Comparison of ENCODE assay signal across 19 cellular contexts in genomic region chrX:132564026-132564425, GRCh38.
"Had no signal": no experiment of that assay in that cellular context is flagged by ENCODE, and none has a peak within 500 bp of the region (broad histone marks: within the 10 kb centered on the region; RNA-seq: fewer than 3 reads in every experiment).

No MANE protein-coding gene starts in this region.

- H3K4me1 Mint-ChIP-seq: activated CD4-positive, alpha-beta T cell treated with anti-CD3 and anti-CD28 coated beads, Interleukin-2, amount 10 ng/mL, durations not matched to agents 24 days and 14 days; activated naive CD8-positive, alpha-beta T cell treated with anti-CD3 and anti-CD28 coated beads, Interleukin-2, amount 50 U/mL, for 24 hours; naive thymus-derived CD8-positive, alpha-beta T cell had no signal

- H3K9me3 Mint-ChIP-seq: activated CD4-positive, alpha-beta T cell treated with anti-CD3 and anti-CD28 coated beads, Interleukin-2, amount 10 ng/mL, durations not matched to agents 24 days and 14 days; activated naive CD8-positive, alpha-beta T cell treated with anti-CD3 and anti-CD28 coated beads, Interleukin-2, amount 50 U/mL, for 24 hours; naive thymus-derived CD8-positive, alpha-beta T cell; stimulated activated naive B cell treated with anti-CD40 and anti-IgM and Interleukin-4, amounts not matched to agents 10 μg/mL and 1 μg/mL and 100 μg/mL, for 72 hours; T-helper 1 cell treated with Interleukin-12 subunit alpha and Interleukin-12 subunit beta and Interleukin-4 antibody, amounts not matched to agents 30 μg/mL and 1 μg/mL, for 36 hours had no signal

- H3K36me3 Mint-ChIP-seq: naive thymus-derived CD8-positive, alpha-beta T cell had no signal

- DNase-seq: activated CD4-positive, alpha-beta T cell treated with anti-CD3 and anti-CD28 coated beads, Interleukin-2, amount 10 ng/mL, durations not matched to agents 24 days and 14 days; activated naive CD4-positive, alpha-beta T cell treated with Interleukin-2 at 50 U/mL for 16 hours; activated naive CD8-positive, alpha-beta T cell treated with anti-CD3 and anti-CD28 coated beads, Interleukin-2, amount 50 U/mL, for 24 hours; caudate nucleus; colonic mucosa; effector CD4-positive, alpha-beta T cell; hypothalamus; left cardiac atrium; mucosa of descending colon; naive thymus-derived CD8-positive, alpha-beta T cell; posterior cingulate gyrus; spleen; stimulated activated CD4-positive, alpha-beta T cell treated with anti-CD3 and anti-CD28 coated beads, Interleukin-1b, Interleukin-23, amount 100 ng/mL, for 48 hours; stimulated activated naive B cell treated with anti-CD40 and anti-IgM and Interleukin-4, amounts not matched to agents 10 μg/mL and 1 μg/mL and 100 μg/mL, for 72 hours; substantia nigra; transverse colon had no signal

- H3K27me3 ChIP-seq: colonic mucosa, transverse colon had no signal

- H3K4me3 ChIP-seq: colonic mucosa, lung, mucosa of descending colon, spleen, transverse colon had no signal

- H3K36me3 ChIP-seq: colonic mucosa, spleen, transverse colon had no signal

- H3K27ac ChIP-seq: colonic mucosa, spleen, transverse colon had no signal

- H3K27ac Mint-ChIP-seq: activated CD4-positive, alpha-beta T cell treated with anti-CD3 and anti-CD28 coated beads, Interleukin-2, amount 10 ng/mL, durations not matched to agents 24 days and 14 days; activated naive CD8-positive, alpha-beta T cell treated with anti-CD3 and anti-CD28 coated beads, Interleukin-2, amount 50 U/mL, for 24 hours; naive thymus-derived CD8-positive, alpha-beta T cell; stimulated activated naive B cell treated with anti-CD40 and anti-IgM and Interleukin-4, amounts not matched to agents 10 μg/mL and 1 μg/mL and 100 μg/mL, for 72 hours; T-helper 1 cell treated with Interleukin-12 subunit alpha and Interleukin-12 subunit beta and Interleukin-4 antibody, amounts not matched to agents 30 μg/mL and 1 μg/mL, for 36 hours had no signal

- H3K9me3 ChIP-seq: colonic mucosa, mucosa of descending colon, spleen, transverse colon had no signal

- ATAC-seq: activated naive CD8-positive, alpha-beta T cell treated with anti-CD3 and anti-CD28 coated beads, Interleukin-2, amount 50 U/mL, for 24 hours; left cardiac atrium; mucosa of descending colon; naive thymus-derived CD8-positive, alpha-beta T cell; right cardiac atrium; stimulated activated naive B cell treated with anti-CD40 and anti-IgM and Interleukin-4, amounts not matched to agents 10 μg/mL and 1 μg/mL and 100 μg/mL, for 72 hours had no signal

- H3K4me3 Mint-ChIP-seq: activated CD4-positive, alpha-beta T cell treated with anti-CD3 and anti-CD28 coated beads, Interleukin-2, amount 10 ng/mL, durations not matched to agents 24 days and 14 days; activated naive CD8-positive, alpha-beta T cell treated with anti-CD3 and anti-CD28 coated beads, Interleukin-2, amount 50 U/mL, for 24 hours; naive thymus-derived CD8-positive, alpha-beta T cell; stimulated activated naive B cell treated with anti-CD40 and anti-IgM and Interleukin-4, amounts not matched to agents 10 μg/mL and 1 μg/mL and 100 μg/mL, for 72 hours; T-helper 1 cell treated with Interleukin-12 subunit alpha and Interleukin-12 subunit beta and Interleukin-4 antibody, amounts not matched to agents 30 μg/mL and 1 μg/mL, for 36 hours had no signal

- H3K4me1 ChIP-seq: colonic mucosa, spleen, transverse colon had no signal

- H3K27me3 Mint-ChIP-seq: activated naive CD8-positive, alpha-beta T cell treated with anti-CD3 and anti-CD28 coated beads, Interleukin-2, amount 50 U/mL, for 24 hours had no signal
